1 cellular context compared by ENCODE assay signal in genomic region chr16:73047536-73048291, GRCh38.
TF ChIP-seq lines count a peak whose summit lies in the region.

Gene ZFHX3, minus strand, starts transcription at chr16:73048128. Its CDS starts 87,983 bp downstream, at chr16:72960145.

TF ChIP-seq in GM12878, 131 proteins besides CTCF, POLR2A, EP300 and RAD21 (continued from another document):
- TF ChIP-seq CUX1 (IDR thresholded peaks at IDR 0.05; ENCODE audit: insufficient replicate concordance, low read depth, low read length): no peak
- TF ChIP-seq SP1 (IDR thresholded peaks at IDR 0.05; ENCODE audit: low read depth, low read length): no peak
- no peak for TF ChIP-seq MYB (IDR thresholded peaks at IDR 0.05; ENCODE audit: borderline replicate concordance, low read depth, low read length)
- no peak for TF ChIP-seq SMAD5 (IDR thresholded peaks at IDR 0.05; ENCODE audit: low read depth)
- peak; percentile 68; the same call in 1 of the 2 replicates for TF ChIP-seq ZNF207 (IDR thresholded peaks at IDR 0.05; ENCODE audit: borderline replicate concordance)
- no peak for TF ChIP-seq KLF5 (IDR thresholded peaks at IDR 0.05; ENCODE audit: partially characterized antibody)
- TF ChIP-seq IKZF2 (IDR thresholded peaks at IDR 0.05): peak; percentile 56 to 59; a peak in 2 of 4 replicates
- TF ChIP-seq BMI1 (IDR thresholded peaks at IDR 0.05; ENCODE audit: borderline replicate concordance): no peak
- TF ChIP-seq E2F4 (IDR thresholded peaks at IDR 0.05; ENCODE audit: low read depth, low read length): no peak
- no peak for TF ChIP-seq YBX1 (IDR thresholded peaks at IDR 0.05)
- no peak for TF ChIP-seq NR2F1 (conservative IDR thresholded peaks at IDR 0.05)
- TF ChIP-seq CBX3 (IDR thresholded peaks at IDR 0.05; ENCODE audit: borderline replicate concordance, low read depth): no peak
- TF ChIP-seq POU2F2 (IDR thresholded peaks at IDR 0.05; ENCODE audit: borderline replicate concordance, low read depth, low read length): peak; percentile 15; the same call in 2 of the 3 replicates
- no peak for TF ChIP-seq IRF4 (IDR thresholded peaks at IDR 0.05; ENCODE audit: low read depth, low read length)
- no peak for TF ChIP-seq JUNB (IDR thresholded peaks at IDR 0.05)
- TF ChIP-seq USF1 (IDR thresholded peaks at IDR 0.05; ENCODE audit: borderline replicate concordance, extremely low read length, insufficient read depth, low read depth, low read length): no peak
- TF ChIP-seq TARDBP (IDR thresholded peaks at IDR 0.05; ENCODE audit: borderline replicate concordance): no peak
- no peak for TF ChIP-seq PAX5 (IDR thresholded peaks at IDR 0.05; ENCODE audit: borderline replicate concordance, low read depth, low read length)
- no peak for TF ChIP-seq RFX5 (IDR thresholded peaks at IDR 0.05; ENCODE audit: low read depth, low read length)
- no peak for TF ChIP-seq BACH1 (IDR thresholded peaks at IDR 0.05; ENCODE audit: borderline replicate concordance)
- no peak for TF ChIP-seq MAX (IDR thresholded peaks at IDR 0.05; ENCODE audit: low read depth, low read length)
- no peak; the same call in 1 of the 2 replicates for TF ChIP-seq ZBTB40 (IDR thresholded peaks at IDR 0.05; ENCODE audit: borderline replicate concordance)
- no peak for TF ChIP-seq MYC (IDR thresholded peaks at IDR 0.05; ENCODE audit: insufficient read depth, insufficient read length, insufficient replicate concordance, low read length, severe bottlenecking)
- TF ChIP-seq HDGF (IDR thresholded peaks at IDR 0.05): no peak
- no peak for TF ChIP-seq RUNX3 (IDR thresholded peaks at IDR 0.05; ENCODE audit: low read length)
- TF ChIP-seq ETV6 (conservative IDR thresholded peaks at IDR 0.05 in 1 of 2, IDR thresholded peaks at IDR 0.05 in 1 of 2; ENCODE audit: borderline replicate concordance in 1 of 2, low read depth in 1 of 2): no peak
- no peak for TF ChIP-seq IRF5 (IDR thresholded peaks at IDR 0.05; ENCODE audit: borderline replicate concordance)
- TF ChIP-seq MTA3 (IDR thresholded peaks at IDR 0.05; ENCODE audit: borderline replicate concordance, low read length): no peak
- TF ChIP-seq ATF7 (IDR thresholded peaks at IDR 0.05; ENCODE audit: low read depth): no peak
- no peak for TF ChIP-seq TCF3 (IDR thresholded peaks at IDR 0.05; ENCODE audit: borderline replicate concordance, insufficient read depth, low read depth, low read length)
- TF ChIP-seq MEF2B (IDR thresholded peaks at IDR 0.05; ENCODE audit: partially characterized antibody, poor library complexity, severe bottlenecking): no peak
- TF ChIP-seq CREB1 (IDR thresholded peaks at IDR 0.05; ENCODE audit: low read depth): no peak
- no peak for TF ChIP-seq WRNIP1 (IDR thresholded peaks at IDR 0.05; ENCODE audit: borderline replicate concordance, low read depth, low read length)
- TF ChIP-seq RELA (IDR thresholded peaks at IDR 0.05; ENCODE audit: borderline replicate concordance, partially characterized antibody): peak; percentile 43
- peak; percentile 68 for TF ChIP-seq IKZF1 (conservative IDR thresholded peaks at IDR 0.05)
TF ChIP-seq in GM12878: peak in this region for 17.
